33 cellular contexts compared by ENCODE assay signal in the genomic region with DNA sequence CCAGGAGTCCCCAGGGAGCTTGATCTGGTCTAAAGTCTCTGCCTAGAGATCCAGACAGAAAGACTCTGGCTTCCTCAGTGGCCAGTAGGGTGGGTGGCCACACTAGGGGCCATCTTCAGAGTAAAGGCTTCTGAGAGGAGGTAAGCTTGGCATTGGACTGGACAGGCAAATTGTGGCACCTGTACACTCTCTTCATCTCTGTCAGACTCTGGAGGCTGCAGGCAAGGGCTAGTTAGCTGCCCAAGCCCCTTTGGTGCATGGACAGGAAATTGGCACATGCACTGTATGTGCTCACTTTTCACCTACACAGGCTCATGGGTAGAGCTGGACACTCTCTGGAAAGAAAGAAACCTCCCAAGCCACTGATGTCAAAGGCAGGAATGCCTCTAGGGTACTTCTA.
"Had no signal": no experiment of that assay in that cellular context is flagged by ENCODE, and none has a peak within 500 bp of the region (broad histone marks: within the 10 kb centered on the region; RNA-seq: fewer than 3 reads in every experiment).

No MANE protein-coding gene starts in this region.

- H3K4me3 Mint-ChIP-seq: activated B cell treated with CpG ODN at 0.5 μM for 24 hours; activated CD4-positive, alpha-beta memory T cell treated with anti-CD3 and anti-CD28 coated beads for 36 hours; activated CD4-positive, alpha-beta T cell treated with anti-CD3 and anti-CD28 coated beads for 36 hours; activated CD8-positive, alpha-beta memory T cell treated with anti-CD3 and anti-CD28 coated beads, Interleukin-2, amount 10 ng/mL, durations not matched to agents 7 days and 5 days; activated CD8-positive, alpha-beta T cell treated with anti-CD3 and anti-CD28 coated beads for 36 hours; activated naive CD4-positive, alpha-beta T cell treated with anti-CD3 and anti-CD28 coated beads for 36 hours; activated naive CD8-positive, alpha-beta T cell treated with anti-CD3 and anti-CD28 coated beads for 36 hours; activated T-cell treated with anti-CD3 and anti-CD28 coated beads, Interleukin-2, amount 50 U/mL, for 24 hours; T-helper 1 cell treated with Interleukin-12 subunit alpha and Interleukin-12 subunit beta and Interleukin-4 antibody, amounts not matched to agents 30 μg/mL and 1 μg/mL, for 36 hours; T-helper 2 cell treated with Interferon-gamma antibody and Interleukin-4, amounts not matched to agents 5 μg/mL and 100 μg/mL, for 36 hours had no signal

- H3K36me3 ChIP-seq: adrenal gland, brain microvascular endothelial cell, breast epithelium had no signal

- H3K4me1 ChIP-seq: body of pancreas, breast epithelium had no signal

- DNase-seq: activated B cell treated with CpG ODN at 0.5 μM for 24 hours; activated CD4-positive, alpha-beta memory T cell treated with anti-CD3 and anti-CD28 coated beads for 36 hours; activated CD4-positive, alpha-beta T cell treated with anti-CD3 and anti-CD28 coated beads for 36 hours; activated CD4-positive, alpha-beta T cell treated with anti-CD3 and anti-CD28 coated beads for 48 hours; activated CD4-positive, alpha-beta T cell treated with anti-CD3 and anti-CD28 coated beads, Interleukin-2, amount 50 U/mL, for 1 hour; activated CD4-positive, alpha-beta T cell treated with anti-CD3 and anti-CD28 coated beads, Interleukin-2, amount 50 U/mL, for 4 hours; activated CD4-positive, CD25-positive, alpha-beta regulatory T cell treated with anti-CD3 and anti-CD28 coated beads, Interleukin-2, amount 50 U/mL, for 72 hours; activated CD8-positive, alpha-beta memory T cell treated with anti-CD3 and anti-CD28 coated beads, Interleukin-2, amount 10 ng/mL, durations not matched to agents 7 days and 5 days; activated CD8-positive, alpha-beta memory T cell treated with anti-CD3 and anti-CD28 coated beads, Interleukin-2, amount 50 U/mL, for 48 hours; activated CD8-positive, alpha-beta T cell treated with anti-CD3 and anti-CD28 coated beads for 36 hours; activated effector memory CD4-positive, alpha-beta T cell treated with Interleukin-2 at 50 U/mL for 16 hours; activated gamma-delta T cell; activated naive CD4-positive, alpha-beta T cell treated with anti-CD3 and anti-CD28 coated beads for 36 hours; activated naive CD4-positive, alpha-beta T cell treated with anti-CD3 and anti-CD28 coated beads, Interleukin-2, amount 50 U/mL, for 16 hours; activated naive CD8-positive, alpha-beta T cell treated with anti-CD3 and anti-CD28 coated beads for 36 hours; activated T-cell treated with anti-CD3 and anti-CD28 coated beads, Interleukin-2, amount 50 U/mL, for 24 hours; activated T-cell treated with anti-CD3 and anti-CD28 coated beads, Interleukin-2, amount 50 U/mL, for 48 hours; adrenal gland; amniotic stem cell; aorta; body of pancreas; brain microvascular endothelial cell; central memory CD4-positive, alpha-beta T cell; SW 1271; T-helper 1 cell; T-helper 2 cell; T-helper 9 cell had no signal

- H3K27me3 Mint-ChIP-seq: activated B cell treated with CpG ODN at 0.5 μM for 24 hours; activated CD4-positive, alpha-beta memory T cell treated with anti-CD3 and anti-CD28 coated beads for 36 hours; activated CD4-positive, alpha-beta T cell treated with anti-CD3 and anti-CD28 coated beads for 36 hours; activated CD8-positive, alpha-beta memory T cell treated with anti-CD3 and anti-CD28 coated beads, Interleukin-2, amount 10 ng/mL, durations not matched to agents 7 days and 5 days; activated CD8-positive, alpha-beta T cell treated with anti-CD3 and anti-CD28 coated beads for 36 hours; activated naive CD8-positive, alpha-beta T cell treated with anti-CD3 and anti-CD28 coated beads for 36 hours had no signal

- H3K9me3 ChIP-seq: adrenal gland, body of pancreas, breast epithelium had no signal

- H3K36me3 Mint-ChIP-seq: activated CD4-positive, alpha-beta memory T cell treated with anti-CD3 and anti-CD28 coated beads for 36 hours; activated CD8-positive, alpha-beta memory T cell treated with anti-CD3 and anti-CD28 coated beads, Interleukin-2, amount 10 ng/mL, durations not matched to agents 7 days and 5 days; activated naive CD4-positive, alpha-beta T cell treated with anti-CD3 and anti-CD28 coated beads, Interleukin-2, amount 50 U/mL, for 72 hours; activated naive CD8-positive, alpha-beta T cell treated with anti-CD3 and anti-CD28 coated beads for 36 hours had no signal

- H3K27ac Mint-ChIP-seq: activated B cell treated with CpG ODN at 0.5 μM for 24 hours; activated CD4-positive, alpha-beta memory T cell treated with anti-CD3 and anti-CD28 coated beads for 36 hours; activated CD4-positive, alpha-beta T cell treated with anti-CD3 and anti-CD28 coated beads for 36 hours; activated CD8-positive, alpha-beta memory T cell treated with anti-CD3 and anti-CD28 coated beads, Interleukin-2, amount 10 ng/mL, durations not matched to agents 7 days and 5 days; activated CD8-positive, alpha-beta T cell treated with anti-CD3 and anti-CD28 coated beads for 36 hours; activated naive CD4-positive, alpha-beta T cell treated with anti-CD3 and anti-CD28 coated beads for 36 hours; activated naive CD4-positive, alpha-beta T cell treated with anti-CD3 and anti-CD28 coated beads, Interleukin-2, amount 50 U/mL, for 72 hours; activated naive CD8-positive, alpha-beta T cell treated with anti-CD3 and anti-CD28 coated beads for 36 hours; activated T-cell treated with anti-CD3 and anti-CD28 coated beads, Interleukin-2, amount 50 U/mL, for 24 hours; activated T-helper 2 cell treated with anti-CD3 and anti-CD28 coated beads, Interferon-gamma antibody, Interleukin-2, Interleukin-4, amounts not matched to agents 10 μg/mL and 5 μg/mL and 100 μg/mL, durations not matched to agents 14 hours and 24 hours and 36 hours; T-helper 1 cell treated with Interleukin-12 subunit alpha and Interleukin-12 subunit beta and Interleukin-4 antibody, amounts not matched to agents 30 μg/mL and 1 μg/mL, for 36 hours; T-helper 2 cell treated with Interferon-gamma antibody and Interleukin-4, amounts not matched to agents 5 μg/mL and 100 μg/mL, for 36 hours had no signal

- H3K27me3 ChIP-seq: body of pancreas, brain microvascular endothelial cell had no signal

- H3K4me3 ChIP-seq: adrenal gland, body of pancreas, breast epithelium had no signal

- H3K9me3 Mint-ChIP-seq: activated B cell treated with CpG ODN at 0.5 μM for 24 hours; activated CD4-positive, alpha-beta memory T cell treated with anti-CD3 and anti-CD28 coated beads for 36 hours; activated CD8-positive, alpha-beta T cell treated with anti-CD3 and anti-CD28 coated beads for 36 hours; activated naive CD4-positive, alpha-beta T cell treated with anti-CD3 and anti-CD28 coated beads for 36 hours; activated naive CD4-positive, alpha-beta T cell treated with anti-CD3 and anti-CD28 coated beads, Interleukin-2, amount 50 U/mL, for 72 hours; activated naive CD8-positive, alpha-beta T cell treated with anti-CD3 and anti-CD28 coated beads for 36 hours; activated T-cell treated with anti-CD3 and anti-CD28 coated beads, Interleukin-2, amount 50 U/mL, for 24 hours; activated T-helper 2 cell treated with anti-CD3 and anti-CD28 coated beads, Interferon-gamma antibody, Interleukin-2, Interleukin-4, amounts not matched to agents 10 μg/mL and 5 μg/mL and 100 μg/mL, durations not matched to agents 14 hours and 24 hours and 36 hours; T-helper 1 cell treated with Interleukin-12 subunit alpha and Interleukin-12 subunit beta and Interleukin-4 antibody, amounts not matched to agents 30 μg/mL and 1 μg/mL, for 36 hours; T-helper 2 cell treated with Interferon-gamma antibody and Interleukin-4, amounts not matched to agents 5 μg/mL and 100 μg/mL, for 36 hours had no signal

- H3K27ac ChIP-seq: adrenal gland, body of pancreas, brain microvascular endothelial cell, breast epithelium, VCaP had no signal

- ATAC-seq: activated CD4-positive, alpha-beta T cell treated with anti-CD3 and anti-CD28 coated beads for 36 hours; activated CD8-positive, alpha-beta memory T cell treated with anti-CD3 and anti-CD28 coated beads, Interleukin-2, amount 10 ng/mL, durations not matched to agents 7 days and 5 days; activated CD8-positive, alpha-beta T cell treated with anti-CD3 and anti-CD28 coated beads for 36 hours; activated naive CD4-positive, alpha-beta T cell treated with anti-CD3 and anti-CD28 coated beads, Interleukin-2, amount 50 U/mL, for 72 hours; body of pancreas had no signal

- H3K4me1 Mint-ChIP-seq: activated CD4-positive, alpha-beta T cell treated with anti-CD3 and anti-CD28 coated beads for 36 hours; activated naive CD8-positive, alpha-beta T cell treated with anti-CD3 and anti-CD28 coated beads for 36 hours had no signal
